Comparison of ENCODE assay signal across 21 cellular contexts in the genomic region with DNA sequence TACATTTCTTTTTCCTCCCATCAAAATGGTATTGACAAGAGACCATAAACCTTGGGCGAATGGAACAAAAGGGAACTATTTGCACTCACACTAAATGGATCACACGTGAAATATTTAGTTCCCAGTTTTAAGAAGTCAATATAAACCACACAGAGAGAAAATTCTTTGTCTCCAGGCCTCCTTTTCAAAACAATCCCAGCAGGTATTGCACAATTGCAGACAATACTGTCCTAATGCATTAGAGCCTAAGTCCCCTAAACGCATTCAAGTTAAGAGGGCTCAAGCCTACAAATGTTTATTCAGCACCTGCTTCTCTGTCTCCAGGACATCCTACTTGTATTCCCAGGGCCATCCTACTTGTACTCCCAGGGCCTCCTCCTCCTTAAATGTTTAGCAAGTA. TPM values are rescaled to one million over a fixed set of nuclear protein-coding genes. Genes with fewer than 3 reads are reported as not detected.
DNase-seq lines count a peak whose midpoint lies in the region; ATAC-seq, FAIRE-seq and TF ChIP-seq lines count a peak whose summit lies in the region.
"Had no signal": no experiment of that assay in that cellular context is flagged by ENCODE, and none has a peak within 500 bp of the region (broad histone marks: within the 10 kb centered on the region; RNA-seq: fewer than 3 reads in every experiment).

No MANE protein-coding gene starts in this region.

- H3K56ac ChIP-seq in IMR-90 (ENCODE audit: extremely low read depth, insufficient read depth, low read length) = no peak overlapping the region

- H3K79me2 ChIP-seq in astrocyte (ENCODE audit: insufficient read depth, low read length) = peaks cover 11% of the 10 kb centered on the region

- H3K4me3 ChIP-seq in IMR-90 (ENCODE audit: insufficient read depth, low read depth, low read length) (no peak overlapping the region), astrocyte (ENCODE audit: insufficient read depth, low read depth, low read length) (no peak overlapping the region), tibial nerve (no peak overlapping the region)
- H3K4me3 ChIP-seq: vagina had no signal

- no peak for TF ChIP-seq RAD21 in IMR-90 (IDR thresholded peaks at IDR 0.05; ENCODE audit: low read length)

- DNase-seq in SKM-1 treated with dmso at 0.1 percent for 144 hours (lab: John Stamatoyannopoulos, UW; ENCODE audit: unreplicated experiment) = peak; percentile 3
- no peak for DNase-seq in SKM-1 (lab: John Stamatoyannopoulos, UW; ENCODE audit: unreplicated experiment)
- DNase-seq in IMR-90 = no peak
- no peak for DNase-seq in astrocyte (ENCODE audit: low read depth)
- DNase-seq in nephron progenitor cell = no peak
- DNase-seq in progenitor cell of endocrine pancreas (ENCODE audit: low spot score, unreplicated experiment) = no peak
- no peak for DNase-seq in OCI-M1 (lab: John Stamatoyannopoulos, UW)
- no peak for DNase-seq in tibial nerve (ENCODE audit: low spot score in 2 of 2)
- DNase-seq: activated CD4-positive, alpha-beta T cell treated with anti-CD3 and anti-CD28 coated beads for 1 hour; activated CD8-positive, alpha-beta memory T cell treated with anti-CD3 and anti-CD28 coated beads for 24 hours; activated naive CD4-positive, alpha-beta T cell; activated T-cell treated with anti-CD3 and anti-CD28 coated beads, Interleukin-2, amount 50 U/mL, for 24 hours; dermis blood vessel endothelial cell; DMS153; heart left ventricle; HFFc6; NCI-H1436; NCI-H2171 treated with DMSO at 0.1 percent for 48 hours; NCI-H526 treated with DMSO at 0.1 percent for 48 hours had no signal

- peaks cover 7 to 22% of the 10 kb centered on the region in 2 experiments for H3K79me1 ChIP-seq in IMR-90 (ENCODE audit: low read depth in 1 of 2, low read length in 2 of 2)

- no peaks in the 10 kb centered on the region for H3K27me3 ChIP-seq in IMR-90 (ENCODE audit: control insufficient read depth, insufficient read depth, low read length)
- no peaks in the 10 kb centered on the region for H3K27me3 ChIP-seq in astrocyte (ENCODE audit: insufficient read depth, low read length)
- no peaks in the 10 kb centered on the region for H3K27me3 ChIP-seq in tibial nerve
- H3K27me3 ChIP-seq: heart left ventricle, vagina had no signal

- BruUV-seq in IMR-90 (replicated peaks; lab: Mats Ljungman, UMichigan) = no TSS peak

- no peak for FAIRE-seq in astrocyte (lab: Jason Lieb, UNC)

- H2BK120ac ChIP-seq in IMR-90 (ENCODE audit: low read depth, low read length) = no peak overlapping the region

- H2AFZ ChIP-seq in IMR-90 (replicated peaks; ENCODE audit: low read length, poor library complexity) = no peak overlapping the region
- H2AFZ ChIP-seq in astrocyte (ENCODE audit: low read depth, low read length) = no peak overlapping the region

- H3K9me3 Mint-ChIP-seq in astrocyte (ENCODE audit: unreplicated experiment) = no peaks in the 10 kb centered on the region
- peaks cover 3% of the 10 kb centered on the region for H3K9me3 Mint-ChIP-seq in nephron progenitor cell
- H3K9me3 Mint-ChIP-seq in progenitor cell of endocrine pancreas (ENCODE audit: low read depth) = no peaks in the 10 kb centered on the region
- H3K9me3 Mint-ChIP-seq: activated T-cell treated with anti-CD3 and anti-CD28 coated beads, Interleukin-2, amount 50 U/mL, for 24 hours; HFFc6 had no signal

- POLR2A ChIA-PET in IMR-90 (lab: Charles Lee; ENCODE audit: unreplicated experiment) = no interaction called here

- TF ChIP-seq POLR2A in IMR-90 (IDR thresholded peaks at IDR 0.05; ENCODE audit: low read depth, low read length) (no peak), tibial nerve (IDR thresholded peaks at IDR 0.05) (no peak)

- dilution Hi-C loops in IMR-90 (cut with HindIII; ENCODE audit: low sequenced_read_pairs, unreplicated experiment) = no loop called here

- H3K9me3 ChIP-seq in IMR-90 (ENCODE audit: control insufficient read depth, insufficient read depth, low read length) (no peaks in the 10 kb centered on the region), astrocyte (ENCODE audit: insufficient read depth, low read depth, low read length) (no peaks in the 10 kb centered on the region), tibial nerve (no peaks in the 10 kb centered on the region)
- H3K9me3 ChIP-seq: heart left ventricle, vagina had no signal

- H3K27ac ChIP-seq in IMR-90 (ENCODE audit: insufficient read depth, low read length) = no peak overlapping the region
- H3K27ac ChIP-seq in astrocyte (ENCODE audit: low read depth, low read length) = no peak overlapping the region
- H3K27ac ChIP-seq in tibial nerve = no peak overlapping the region
- H3K27ac ChIP-seq: C4-2B, vagina had no signal

- H2BK15ac ChIP-seq in IMR-90 (ENCODE audit: low read depth, low read length) = no peak overlapping the region

- H4K5ac ChIP-seq in IMR-90 (ENCODE audit: low read depth, low read length) = no peak overlapping the region

- H3K4me1 ChIP-seq in IMR-90 (ENCODE audit: control insufficient read depth, insufficient read depth, low read length) (peaks cover 5% of the 10 kb centered on the region; the same call in 1 of the 2 replicates), astrocyte (ENCODE audit: insufficient read depth, low read length) (peaks cover 15% of the 10 kb centered on the region), tibial nerve (peaks cover 0 to 27% (median 11%) of the 10 kb centered on the region in 4 donors)

- H3K27me3 Mint-ChIP-seq in astrocyte (ENCODE audit: low read depth, unreplicated experiment) (no peaks in the 10 kb centered on the region), nephron progenitor cell (ENCODE audit: low read depth, poor library complexity) (peaks cover 5% of the 10 kb centered on the region), progenitor cell of endocrine pancreas (peaks cover 10% of the 10 kb centered on the region)
- H3K27me3 Mint-ChIP-seq: activated T-cell treated with anti-CD3 and anti-CD28 coated beads, Interleukin-2, amount 50 U/mL, for 24 hours had no signal

- H3K4me1 Mint-ChIP-seq in astrocyte (ENCODE audit: low read depth, unreplicated experiment) (peaks cover 13% of the 10 kb centered on the region), nephron progenitor cell (peaks cover 34% of the 10 kb centered on the region), progenitor cell of endocrine pancreas (ENCODE audit: low read depth) (peaks cover 13% of the 10 kb centered on the region)

- no peak overlapping the region for H3K18ac ChIP-seq in IMR-90 (ENCODE audit: low read depth, low read length)

- CTCF ChIA-PET in IMR-90 (lab: Yijun Ruan, JAX) = no interaction called here

- H3K27ac Mint-ChIP-seq in astrocyte (ENCODE audit: unreplicated experiment) (no peak overlapping the region), nephron progenitor cell (no peak overlapping the region), progenitor cell of endocrine pancreas (no peak overlapping the region)
- H3K27ac Mint-ChIP-seq: activated T-cell treated with anti-CD3 and anti-CD28 coated beads, Interleukin-2, amount 50 U/mL, for 24 hours; HFFc6 had no signal

- no peak overlapping the region for H2AK9ac ChIP-seq in IMR-90 (replicated peaks; ENCODE audit: low read depth, low read length, poor library complexity)

- in situ Hi-C loops in IMR-90 (cut with MboI; ENCODE audit: low sequenced_read_pairs) = no loop called here

- WGBS in IMR-90 (ENCODE audit: extremely low coverage in 2 of 2, insufficient read length in 1 of 2), 2 experiments = no CpG with 5 or more reads among the region's 3 CpGs
- 84 to 85% methylated on average over 3 of the region's 3 CpGs for WGBS in tibial nerve, 2 donors

- H3K36me3 ChIP-seq in IMR-90 (ENCODE audit: control insufficient read depth, insufficient read depth, low read length) = no peaks in the 10 kb centered on the region
- no peaks in the 10 kb centered on the region for H3K36me3 ChIP-seq in astrocyte (ENCODE audit: insufficient read depth, low read length)
- H3K36me3 ChIP-seq in tibial nerve = no peaks in the 10 kb centered on the region
- H3K36me3 ChIP-seq: heart left ventricle, vagina had no signal

- ATAC-seq in IMR-90 (ENCODE audit: low read depth) = no peak
- ATAC-seq: heart left ventricle had no signal

- H3K4me2 ChIP-seq in IMR-90 (ENCODE audit: low read depth, low read length) = no peak overlapping the region
- H3K4me2 ChIP-seq in astrocyte (ENCODE audit: low read length) = no peak overlapping the region

- H3K23ac ChIP-seq in IMR-90 (ENCODE audit: low read depth, low read length) = no peak overlapping the region

- H3K4me3 Mint-ChIP-seq in astrocyte (ENCODE audit: unreplicated experiment) = peak overlapping the region; percentile 28
- peak overlapping the region; percentile 44 for H3K4me3 Mint-ChIP-seq in nephron progenitor cell
- H3K4me3 Mint-ChIP-seq in progenitor cell of endocrine pancreas (ENCODE audit: low read depth) = no peak overlapping the region

- H3K36me3 Mint-ChIP-seq in astrocyte (ENCODE audit: low read depth, unreplicated experiment) = no peaks in the 10 kb centered on the region
- no peaks in the 10 kb centered on the region for H3K36me3 Mint-ChIP-seq in nephron progenitor cell (ENCODE audit: low read depth)
- H3K36me3 Mint-ChIP-seq in progenitor cell of endocrine pancreas (ENCODE audit: insufficient read depth) = no peaks in the 10 kb centered on the region

- H3K4ac ChIP-seq in IMR-90 (ENCODE audit: low read depth, low read length) = no peak overlapping the region

- no peak overlapping the region for H4K8ac ChIP-seq in IMR-90 (ENCODE audit: low read depth in 2 of 2, low read length in 2 of 2)

- H3K14ac ChIP-seq in IMR-90 (replicated peaks; ENCODE audit: low read depth, low read length) = no peak overlapping the region

- TF ChIP-seq CTCF in IMR-90 (conservative IDR thresholded peaks at IDR 0.05; ENCODE audit: low read depth, low read length) (no peak), astrocyte (IDR thresholded peaks at IDR 0.05; ENCODE audit: insufficient read depth, low read depth, low read length) (no peak), nephron progenitor cell (IDR thresholded peaks at IDR 0.05) (no peak), progenitor cell of endocrine pancreas (IDR thresholded peaks at IDR 0.05; ENCODE audit: unreplicated experiment) (no peak), tibial nerve (IDR thresholded peaks at IDR 0.05) (no peak)

- H3K9me1 ChIP-seq in IMR-90 (ENCODE audit: insufficient read depth, low read length) = peaks cover 9% of the 10 kb centered on the region; the same call in 1 of the 2 replicates

- no peaks in the 10 kb centered on the region for H4K20me1 ChIP-seq in IMR-90 (ENCODE audit: insufficient read depth, low read length)
- no peaks in the 10 kb centered on the region for H4K20me1 ChIP-seq in astrocyte (ENCODE audit: insufficient read depth, low read length)

- no peak for TF ChIP-seq EP300 in tibial nerve (IDR thresholded peaks at IDR 0.05)

- no peak overlapping the region for H4K91ac ChIP-seq in IMR-90 (ENCODE audit: insufficient read depth, low read depth, low read length)

- no peak overlapping the region for H2BK20ac ChIP-seq in IMR-90 (ENCODE audit: low read depth, low read length)

- H2AK5ac ChIP-seq in IMR-90 (ENCODE audit: low read depth, low read length) = no peak overlapping the region

- H2BK5ac ChIP-seq in IMR-90 (ENCODE audit: low read depth, low read length, poor library complexity, severe bottlenecking) = no peak overlapping the region

- H3K9ac ChIP-seq in IMR-90 (ENCODE audit: low read depth, low read length) = no peak overlapping the region
- H3K9ac ChIP-seq in astrocyte (ENCODE audit: low read length) = no peak overlapping the region

- intact Hi-C loops in IMR-90 (cut with micrococcal nuclease) = no loop called here

RNA-seq across cellular contexts. Expression of a gene that starts 1.3 kb away (rescaled TPM):
- total RNA-seq in IMR-90 (2012; rRNA removed) (4.5 and 5.8 TPM in 2 replicates), astrocyte (11.2 TPM in 2 replicates), progenitor cell of endocrine pancreas (6.6 and 6.7 TPM in 2 replicates), tibial nerve (10 to 100 TPM in 1 of 4 donors, 1 to 10 TPM in 3; 5.4 to 14.1 (median 6.6) TPM)
- polyA plus RNA-seq in IMR-90 (2012; rRNA removed) = 1.7 and 2.0 TPM in 2 replicates
- 0.51 and 0.70 TPM in 2 replicates for polyA plus RNA-seq in IMR-90 (2012; cell fraction: cytosol; rRNA removed)
- polyA plus RNA-seq in IMR-90 (2012; cell fraction: nucleus; rRNA removed; ENCODE audit: low replicate concordance) = 0.20 and 1.0 TPM in 2 replicates

RNA-seq across cellular contexts. Expression of a gene that starts 36.8 kb away (rescaled TPM):
- total RNA-seq in IMR-90 (2012; rRNA removed) (40.3 and 58.3 TPM in 2 replicates), astrocyte (138 and 145 TPM in 2 replicates), progenitor cell of endocrine pancreas (121 and 122 TPM in 2 replicates), tibial nerve (10 to 100 TPM; 26.2 to 41.7 (median 30.0) TPM)
- 35.4 and 36.8 TPM in 2 replicates for polyA plus RNA-seq in IMR-90 (2012; rRNA removed)
- 6.7 and 13.1 TPM in 2 replicates for polyA plus RNA-seq in IMR-90 (2012; cell fraction: cytosol; rRNA removed)
- polyA plus RNA-seq in IMR-90 (2012; cell fraction: nucleus; rRNA removed; ENCODE audit: low replicate concordance) = 8.7 and 30.2 TPM in 2 replicates
